Comparison of ENCODE assay signal across 1 cellular context in genomic region chr1:162560303-162561036, GRCh38.
A peak's percentile ranks its signal among the peaks of the same experiment; 100 is the strongest.
TF ChIP-seq lines count a peak whose summit lies in the region.

No MANE protein-coding gene starts in this region.

TF ChIP-seq in liver, 16 proteins besides CTCF, POLR2A, EP300 and RAD21 (continued from another document):
- TF ChIP-seq ZBTB33 (IDR thresholded peaks at IDR 0.05) (no peak), GABPA (IDR thresholded peaks at IDR 0.05 in 1 of 2, conservative IDR thresholded peaks at IDR 0.05 in 1 of 2) (no peak), RXRA (IDR thresholded peaks at IDR 0.05) (peak; percentile 91 to 93), HNF4A (conservative IDR thresholded peaks at IDR 0.05) (peak; percentile 61 to 72), YY1 (IDR thresholded peaks at IDR 0.05) (peak; percentile 86), JUND (IDR thresholded peaks at IDR 0.05) (peak in 1 of 2 donors; percentile 51)
